8 cellular contexts compared by ENCODE assay signal in the genomic region with DNA sequence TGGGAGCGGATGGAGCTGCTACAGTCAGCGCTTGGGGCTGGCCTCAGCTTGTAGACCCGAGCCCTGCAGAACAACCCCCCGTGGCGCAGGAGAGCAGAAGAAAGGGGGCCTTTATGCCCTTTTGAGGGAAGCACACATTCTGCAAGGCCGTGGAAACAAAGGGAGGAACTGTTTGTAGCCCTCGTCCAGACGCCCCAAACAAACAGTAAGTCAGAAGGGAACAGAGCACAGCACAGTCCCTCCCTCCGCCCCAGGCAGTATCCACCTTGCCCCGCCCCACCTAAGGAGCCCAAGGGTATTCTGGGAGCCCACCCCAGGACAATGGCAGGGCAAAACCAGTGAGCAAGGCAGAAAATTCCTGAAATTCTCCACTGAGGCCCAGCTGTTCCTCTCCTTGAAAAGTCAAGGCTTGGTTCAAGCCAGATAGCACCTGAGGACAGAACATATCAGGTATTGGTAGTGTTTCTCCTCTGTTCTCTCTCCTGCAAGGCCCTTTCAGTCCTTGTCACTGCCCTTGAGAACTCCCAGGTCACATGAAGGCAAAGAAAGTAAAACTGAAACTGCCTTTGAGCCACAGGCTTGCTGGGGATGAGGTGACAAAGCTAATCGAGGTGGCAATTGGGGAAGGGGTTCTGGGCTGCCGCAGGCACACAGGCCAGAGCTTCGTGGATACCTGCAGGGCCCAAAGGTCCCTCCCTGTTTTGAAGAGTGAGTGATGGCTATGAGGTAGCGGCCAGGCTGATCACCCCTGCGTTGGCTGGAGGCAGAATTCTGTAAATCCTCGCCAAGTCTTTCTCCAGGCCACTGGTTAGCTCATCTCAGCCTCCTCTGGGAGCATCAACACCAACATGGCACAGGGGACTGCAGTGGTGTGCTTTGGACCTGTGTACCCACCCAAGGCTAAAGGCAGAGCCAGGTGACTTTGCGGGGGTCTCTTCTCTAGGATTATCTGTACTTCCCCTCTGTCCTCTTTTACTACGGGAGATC. TPM values are rescaled to one million over a fixed set of nuclear protein-coding genes. Genes with fewer than 3 reads are reported as not detected.
DNase-seq lines count a peak whose midpoint lies in the region; ATAC-seq and TF ChIP-seq lines count a peak whose summit lies in the region.

No MANE protein-coding gene starts in this region.

- H3K9ac ChIP-seq in NT2/D1 (ENCODE audit: insufficient read length, low read depth): peak overlapping the region; percentile 82

- ATAC-seq in GM19324 (IDR thresholded peaks at IDR 0.05; ENCODE audit: low FRiP score, unreplicated experiment): peak; percentile 80
- peak; percentile 68 for ATAC-seq in HG03442 (IDR thresholded peaks at IDR 0.05; ENCODE audit: unreplicated experiment)

- peaks cover 2% of the 10 kb centered on the region for H3K4me1 ChIP-seq in NT2/D1 (ENCODE audit: insufficient read depth, insufficient read length)

- peak; percentile 84 for DNase-seq in CD1c-positive myeloid dendritic cell (ENCODE audit: extremely low spot score)
- peak; percentile 86 for DNase-seq in NT2/D1 (ENCODE audit: low read depth, low spot score)
- peak; percentile 66 for DNase-seq in activated T-cell treated with anti-CD3 and anti-CD28 coated beads for 24 hours (ENCODE audit: low read depth)
- DNase-seq in erythroblast (lab: John Stamatoyannopoulos, UW): peak; percentile 86
- DNase-seq in mucosa of gallbladder (ENCODE audit: low spot score): peak; percentile 70
- peak; percentile 39 for DNase-seq in stimulated activated CD8-positive, alpha-beta memory T cell treated with anti-CD3 and anti-CD28 coated beads, Interleukin-4, amount 100 ng/mL, for 24 hours (ENCODE audit: low read depth)

- peaks cover 4% of the 10 kb centered on the region for H3K36me3 ChIP-seq in NT2/D1 (ENCODE audit: insufficient read depth, insufficient read length, low read length)

- no peaks in the 10 kb centered on the region for H3K27me3 ChIP-seq in NT2/D1 (ENCODE audit: insufficient read depth, insufficient read length)

- peak; percentile 67 for TF ChIP-seq POLR2A in erythroblast (IDR thresholded peaks at IDR 0.05; ENCODE audit: low read length)

- peak overlapping the region; percentile 67 for H3K4me3 ChIP-seq in NT2/D1 (ENCODE audit: insufficient read length, low read depth)

- peaks cover 7% of the 10 kb centered on the region; the same call in 1 of the 2 replicates for H3K9me3 ChIP-seq in NT2/D1 (ENCODE audit: insufficient read depth, low read length)

RNA-seq across cellular contexts. Expression of a gene that starts 0.5 kb away (rescaled TPM):
- 97.6 TPM for total RNA-seq in mucosa of gallbladder

RNA-seq across cellular contexts. Expression of a gene that starts 53.9 kb away (rescaled TPM):
- 7.1 TPM for total RNA-seq in mucosa of gallbladder

Comparison
In these comparisons a context has a peak if more than half of its experiments do, and no peak if none do; other contexts are left out.
1. Peak in every context shown above with its lines: DNase-seq, ATAC-seq and H3K4me3 ChIP-seq.